Comparison of ENCODE assay signal across 18 cellular contexts in genomic region chr1:235024045-235024439, GRCh38.
"Had no signal": no experiment of that assay in that cellular context is flagged by ENCODE, and none has a peak within 500 bp of the region (broad histone marks: within the 10 kb centered on the region; RNA-seq: fewer than 3 reads in every experiment).

No MANE protein-coding gene starts in this region.

- H3K27me3 Mint-ChIP-seq: activated naive CD4-positive, alpha-beta T cell treated with anti-CD3 and anti-CD28 coated beads, Interleukin-2, amount 10 ng/mL, durations not matched to agents 7 days and 5 days; activated naive CD8-positive, alpha-beta T cell treated with anti-CD3 and anti-CD28 coated beads, Interleukin-2, amount 50 U/mL, for 24 hours had no signal

- H3K36me3 ChIP-seq: ascending aorta, left lung, ovary, spleen, transverse colon, uterus had no signal

- H3K27me3 ChIP-seq: ascending aorta, dorsolateral prefrontal cortex, foreskin keratinocyte, left lung, ovary, spleen, transverse colon, uterus had no signal

- H3K27ac Mint-ChIP-seq: activated naive CD4-positive, alpha-beta T cell treated with anti-CD3 and anti-CD28 coated beads, Interleukin-2, amount 10 ng/mL, durations not matched to agents 7 days and 5 days; activated naive CD8-positive, alpha-beta T cell treated with anti-CD3 and anti-CD28 coated beads, Interleukin-2, amount 50 U/mL, for 24 hours had no signal

- DNase-seq: activated CD4-positive, alpha-beta T cell treated with anti-CD3 and anti-CD28 coated beads, Interleukin-2, amount 50 U/mL, for 1 hour; activated CD4-positive, CD25-positive, alpha-beta regulatory T cell treated with anti-CD3 and anti-CD28 coated beads, Interleukin-2, amount 50 U/mL, for 72 hours; activated CD8-positive, alpha-beta memory T cell treated with anti-CD3 and anti-CD28 coated beads, Interleukin-2, amount 50 U/mL, for 4 hours; activated naive CD4-positive, alpha-beta T cell treated with anti-CD3 and anti-CD28 coated beads, Interleukin-2, amount 10 ng/mL, durations not matched to agents 7 days and 5 days; activated naive CD8-positive, alpha-beta T cell treated with anti-CD3 and anti-CD28 coated beads, Interleukin-2, amount 50 U/mL, for 24 hours; activated T-cell treated with anti-CD3 and anti-CD28 coated beads, Interleukin-2, amount 50 U/mL, for 4 hours; dorsolateral prefrontal cortex; foreskin keratinocyte; left lung; mammary epithelial cell; ovary; psoas muscle; stimulated activated CD4-positive, alpha-beta T cell treated with anti-CD3 and anti-CD28 coated beads, Interleukin-4, amount 100 ng/mL, for 4 hours; stimulated activated naive CD4-positive, alpha-beta T cell treated with Interleukin-2 at 50 U/mL for 16 hours; transverse colon; uterus had no signal

- H3K4me3 Mint-ChIP-seq: activated naive CD4-positive, alpha-beta T cell treated with anti-CD3 and anti-CD28 coated beads, Interleukin-2, amount 10 ng/mL, durations not matched to agents 7 days and 5 days; activated naive CD8-positive, alpha-beta T cell treated with anti-CD3 and anti-CD28 coated beads, Interleukin-2, amount 50 U/mL, for 24 hours; activated T-cell treated with anti-CD3 and anti-CD28 coated beads, Interleukin-2, amount 50 U/mL, for 4 hours had no signal

- H3K9me3 ChIP-seq: ascending aorta, left lung, ovary, psoas muscle, transverse colon, uterus had no signal

- H3K4me1 ChIP-seq: left lung had no signal

- H3K4me3 ChIP-seq: ascending aorta, dorsolateral prefrontal cortex, left lung, ovary, psoas muscle, spleen, transverse colon, uterus had no signal

- H3K27ac ChIP-seq: foreskin keratinocyte, left lung, ovary, psoas muscle, transverse colon had no signal

- ATAC-seq: activated naive CD8-positive, alpha-beta T cell treated with anti-CD3 and anti-CD28 coated beads, Interleukin-2, amount 50 U/mL, for 24 hours; activated T-cell treated with anti-CD3 and anti-CD28 coated beads, Interleukin-2, amount 50 U/mL, for 4 hours; foreskin keratinocyte; left lung had no signal
